In genomic region chr16:1342526-1343427, GRCh38 we compare ENCODE assay signal across 8 cellular contexts. TPM values are rescaled to one million over a fixed set of nuclear protein-coding genes. Genes with fewer than 3 reads are reported as not detected.
DNase-seq lines count a peak whose midpoint lies in the region; ATAC-seq, FAIRE-seq and TF ChIP-seq lines count a peak whose summit lies in the region.

No MANE protein-coding gene starts in this region.

- no peak for TF ChIP-seq RAD21 in A549 (conservative IDR thresholded peaks at IDR 0.05 in 1 of 2, IDR thresholded peaks at IDR 0.05 in 1 of 2)

- in situ Hi-C loops in astrocyte of the spinal cord (cut with HindIII; ENCODE audit: low sequenced_read_pairs), result no loop called here

- peak; percentile 68 to 94 for ATAC-seq in A549
- peak; percentile 49 for ATAC-seq in GM18861 (IDR thresholded peaks at IDR 0.05; ENCODE audit: unreplicated experiment)
- peak; percentile 83 for ATAC-seq in HG03066 (IDR thresholded peaks at IDR 0.05; ENCODE audit: low read depth, unreplicated experiment)

- POLR2A ChIA-PET in A549 (lab: Yijun Ruan, JAX), result interaction anchor here (0.6 kb wide), 3 partner anchors 14 to 36 kb away, joined by 3 to 6 read pairs (median 3); no protein-coding TSS in a partner anchor

- H3K27me3 ChIP-seq in iPS DF 6.9 (ENCODE audit: control insufficient read depth, insufficient read depth, low read length) (no peaks in the 10 kb centered on the region), skeletal muscle tissue (ENCODE audit: control insufficient read depth in 3 of 3, insufficient read depth in 3 of 3, low read length in 3 of 3) (peaks cover 3 to 11% (median 8%) of the 10 kb centered on the region in 3 donors)

- H3K9me3 ChIP-seq in A549 (no peaks in the 10 kb centered on the region), iPS DF 6.9 (ENCODE audit: control insufficient read depth, insufficient read depth, low read length) (no peaks in the 10 kb centered on the region), skeletal muscle tissue (ENCODE audit: control insufficient read depth in 3 of 3, low read length in 3 of 3) (no peaks in the 10 kb centered on the region)

- TF ChIP-seq POLR2A in A549 (IDR thresholded peaks at IDR 0.05; ENCODE audit: low read length), result no peak

- CTCF ChIA-PET in A549 (lab: Yijun Ruan, JAX), result interaction anchor here (0.8 to 9.4 kb wide), 5 partner anchors 10 to 42 kb away, joined by 3 to 78 read pairs (median 8); partner anchors contain the start of gene BAIAP3

- TF ChIP-seq CTCF in A549 (IDR thresholded peaks at IDR 0.05) (no peak), astrocyte of the spinal cord (IDR thresholded peaks at IDR 0.05; ENCODE audit: low read depth, low read length) (no peak)

- peaks cover 14% of the 10 kb centered on the region for H3K4me1 ChIP-seq in A549
- H3K4me1 ChIP-seq in iPS DF 6.9 (ENCODE audit: control insufficient read depth, insufficient read depth, low read length), result 0 out of 2 replicates have a peak, but pooled peaks cover 5% of the 10 kb centered on the region
- H3K4me1 ChIP-seq in skeletal muscle tissue (ENCODE audit: control insufficient read depth in 3 of 3, insufficient read depth in 3 of 3, low read length in 3 of 3), result peaks cover 5 to 23% (median 13%) of the 10 kb centered on the region in 3 donors

- H3K36me3 ChIP-seq in iPS DF 6.9 (ENCODE audit: control insufficient read depth, insufficient read depth, low read length) (0 out of 2 replicates have a peak, but pooled peaks cover 2% of the 10 kb centered on the region), skeletal muscle tissue (ENCODE audit: control insufficient read depth in 3 of 3, insufficient read depth in 3 of 3, low read length in 3 of 3) (peaks cover 0 to 3% (median 2%) of the 10 kb centered on the region in 3 donors)

- WGBS in A549 (ENCODE audit: missing lambda C conversion rate), result 4% methylated on average over 25 of the region's 49 CpGs
- WGBS in iPS DF 6.9 (ENCODE audit: insufficient coverage, insufficient read length), result no CpG with 5 or more reads among the region's 49 CpGs

- TF ChIP-seq EP300 in A549 (IDR thresholded peaks at IDR 0.05), result no peak

- peak; percentile 70 for FAIRE-seq in A549 (lab: Jason Lieb, UNC)

- peak overlapping the region; percentile 20; the same call in 1 of the 3 replicates for H3K4me3 ChIP-seq in A549
- H3K4me3 ChIP-seq in astrocyte of the spinal cord (ENCODE audit: low read depth, low read length), result no peak overlapping the region
- peak overlapping the region; percentile 17; the same call in 1 of the 2 replicates for H3K4me3 ChIP-seq in iPS DF 6.9 (ENCODE audit: low read length)
- peak overlapping the region; percentile 10 to 75 (median 74) for H3K4me3 ChIP-seq in skeletal muscle tissue (ENCODE audit: low read length in 3 of 3)

- peak overlapping the region; percentile 90 for H3K4me2 ChIP-seq in A549

- peak overlapping the region in 1 of 3 donors; percentile 69 for H3K9ac ChIP-seq in skeletal muscle tissue (ENCODE audit: low read depth in 1 of 3, low read length in 3 of 3)

- no peak overlapping the region for H3K27ac ChIP-seq in A549
- H3K27ac ChIP-seq in iPS DF 6.9 (ENCODE audit: low read length), result no peak overlapping the region
- no peak overlapping the region for H3K27ac ChIP-seq in skeletal muscle tissue (ENCODE audit: low read depth, low read length)

- DNase-seq in A549 (ENCODE audit: low read depth in 1 of 2, low spot score in 1 of 2), result peak; percentile 99 to 100
- DNase-seq in NCI-H2081 treated with DMSO at 0.1 percent for 48 hours (lab: John Stamatoyannopoulos, UW), result peak; percentile 64
- DNase-seq in T1000 (lab: John Stamatoyannopoulos, UW), result peak; percentile 97
- peak; percentile 82 for DNase-seq in astrocyte of the spinal cord (ENCODE audit: low read depth, low spot score)
- peak; percentile 82 for DNase-seq in iPS DF 6.9 (ENCODE audit: low read depth, low spot score)

TF ChIP-seq in A549, 52 proteins besides CTCF, POLR2A, EP300 and RAD21:
- no peak for TF ChIP-seq EHF (CRISPR knock-in tag; IDR thresholded peaks at IDR 0.05)
- TF ChIP-seq MAX (IDR thresholded peaks at IDR 0.05), result peak; percentile 18; the same call in 1 of the 2 replicates
- no peak for TF ChIP-seq E2F6 (IDR thresholded peaks at IDR 0.05; ENCODE audit: borderline replicate concordance, low read depth)
- no peak for TF ChIP-seq JUN (IDR thresholded peaks at IDR 0.05)
- peak; percentile 86 for TF ChIP-seq MAFK (IDR thresholded peaks at IDR 0.05; ENCODE audit: partially characterized antibody)

RNA-seq across cellular contexts. Expression of gene TSR3, which starts 8.9 kb away (rescaled TPM):
- polyA plus RNA-seq in A549 (2011; rRNA removed), result 27.2 and 32.6 TPM in 2 replicates
- polyA plus RNA-seq in A549 (2012; cell fraction: cytosol; rRNA removed), result 83.2 and 96.4 TPM in 2 replicates
- 54.3 and 67.4 TPM in 2 replicates for polyA plus RNA-seq in A549 (2012; cell fraction: nucleus; rRNA removed)
- polyA plus RNA-seq in A549 (2017; fragmentation: RNase III; extraction: RNeasy Plus Mini Kit Qiagen cat#74134 plus additional on column Dnase treatment), result 50.9 to 52.3 TPM (median 51.7 TPM) in 3 replicates
- 18.3 and 18.5 TPM in 2 replicates for polyA minus RNA-seq in A549 (2011; rRNA and poly(A)+ RNA removed)
- total RNA-seq in skeletal muscle tissue, result 48.5 TPM

RNA-seq across cellular contexts. Expression of gene GNPTG, which starts 9.0 kb away (rescaled TPM):
- polyA plus RNA-seq in A549 (2011; rRNA removed) (24.2 and 25.3 TPM in 2 replicates), A549 (2017; fragmentation: RNase III; extraction: RNeasy Plus Mini Kit Qiagen cat#74134 plus additional on column Dnase treatment) (21.9 to 24.2 TPM (median 23.4 TPM) in 3 replicates)
- polyA plus RNA-seq in A549 (2012; cell fraction: cytosol; rRNA removed), result 54.1 and 57.2 TPM in 2 replicates
- 124 and 128 TPM in 2 replicates for polyA plus RNA-seq in A549 (2012; cell fraction: nucleus; rRNA removed)
- polyA minus RNA-seq in A549 (2011; rRNA and poly(A)+ RNA removed), result 10.2 and 13.5 TPM in 2 replicates
- total RNA-seq in skeletal muscle tissue, result 18.3 TPM

RNA-seq across cellular contexts. Expression of gene BAIAP3, which starts 9.3 kb away (rescaled TPM):
- 0.31 and 0.42 TPM in 2 replicates for polyA plus RNA-seq in A549 (2011; rRNA removed)
- polyA plus RNA-seq in A549 (2012; cell fraction: cytosol; rRNA removed), result 0.32 and 0.52 TPM in 2 replicates
- polyA plus RNA-seq in A549 (2012; cell fraction: nucleus; rRNA removed), result 4.1 and 5.1 TPM in 2 replicates
- polyA plus RNA-seq in A549 (2017; fragmentation: RNase III; extraction: RNeasy Plus Mini Kit Qiagen cat#74134 plus additional on column Dnase treatment), result 0.26 to 0.51 TPM (median 0.32 TPM) in 3 replicates
- polyA minus RNA-seq in A549 (2011; rRNA and poly(A)+ RNA removed), result 0.66 and 1.4 TPM in 2 replicates
- 1.0 TPM for total RNA-seq in skeletal muscle tissue

RNA-seq across cellular contexts. Expression of gene UBE2I, which starts 33.3 kb away (rescaled TPM):
- polyA plus RNA-seq in A549 (2011; rRNA removed) (131 and 170 TPM in 2 replicates), A549 (2017; fragmentation: RNase III; extraction: RNeasy Plus Mini Kit Qiagen cat#74134 plus additional on column Dnase treatment) (207 to 210 TPM (median 208 TPM) in 3 replicates)
- polyA plus RNA-seq in A549 (2012; cell fraction: cytosol; rRNA removed), result 90.3 and 102 TPM in 2 replicates
- 160 and 187 TPM in 2 replicates for polyA plus RNA-seq in A549 (2012; cell fraction: nucleus; rRNA removed)
- 71.2 and 83.1 TPM in 2 replicates for polyA minus RNA-seq in A549 (2011; rRNA and poly(A)+ RNA removed)
- total RNA-seq in skeletal muscle tissue, result 35.0 TPM
